1 cellular context compared by ENCODE assay signal in the genomic region with DNA sequence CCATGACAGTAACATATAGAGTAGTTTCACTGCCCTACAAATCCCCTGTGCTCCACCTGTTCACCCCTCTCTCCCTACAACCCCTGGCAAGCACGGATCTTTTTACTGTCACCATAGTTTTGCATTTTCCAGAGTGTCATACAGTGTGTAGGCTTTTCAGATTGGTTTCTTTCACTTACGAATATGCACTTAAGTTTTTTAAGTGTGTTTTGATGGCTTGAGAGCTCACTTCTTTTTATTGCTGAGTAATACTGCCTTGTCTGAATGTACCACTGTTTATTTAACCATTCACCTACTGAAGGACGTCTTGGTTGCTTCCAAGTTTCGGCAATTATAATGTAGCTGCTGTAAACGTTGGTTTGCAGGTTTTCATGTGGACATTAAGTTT.
TF ChIP-seq lines count a peak whose summit lies in the region.

No MANE protein-coding gene starts in this region.

TF ChIP-seq in neural cell, 6 proteins besides CTCF, POLR2A, EP300 and RAD21 (continued from another document):
- no peak for TF ChIP-seq SMC3 (conservative IDR thresholded peaks at IDR 0.05; ENCODE audit: poor library complexity)
